ENCODE assay signal across 18 cellular contexts in genomic region chr15:72614810-72615532, GRCh38. TPM values are rescaled to one million over a fixed set of nuclear protein-coding genes. Genes with fewer than 3 reads are reported as not detected.
DNase-seq lines count a peak whose midpoint lies in the region; ATAC-seq, FAIRE-seq and TF ChIP-seq lines count a peak whose summit lies in the region.
"Had no signal": no experiment of that assay in that cellular context is flagged by ENCODE, and none has a peak within 500 bp of the region (broad histone marks: within the 10 kb centered on the region; RNA-seq: fewer than 3 reads in every experiment).

No MANE protein-coding gene starts in this region.

- H3K27me3 Mint-ChIP-seq in nephron progenitor cell (ENCODE audit: low read depth, poor library complexity): peaks cover 10% of the 10 kb centered on the region
- H3K27me3 Mint-ChIP-seq in activated naive CD4-positive, alpha-beta T cell treated with anti-CD3 and anti-CD28 coated beads for 36 hours (ENCODE audit: low read depth): no peaks in the 10 kb centered on the region
- H3K27me3 Mint-ChIP-seq: T-cell had no signal

- intact Hi-C loops in activated naive CD4-positive, alpha-beta T cell treated with anti-CD3 and anti-CD28 coated beads for 36 hours (cut with micrococcal nuclease): no loop called here

- peak; percentile 12 for DNase-seq in NCI-H345 (lab: John Stamatoyannopoulos, UW)
- no peak for DNase-seq in NCI-H345 treated with DMSO at 0.1 percent for 48 hours (lab: John Stamatoyannopoulos, UW; ENCODE audit: unreplicated experiment)
- no peak for DNase-seq in MM.1S
- DNase-seq in H1 (ENCODE audit: low read depth in 1 of 2, low spot score in 2 of 2): no peak
- DNase-seq in neuronal stem cell (ENCODE audit: low spot score): no peak
- no peak for DNase-seq in nephron progenitor cell
- no peak for DNase-seq in activated naive CD4-positive, alpha-beta T cell treated with anti-CD3 and anti-CD28 coated beads for 36 hours
- DNase-seq: Kasumi-1, NCI-H1694, PC-9 had no signal

- no peaks in the 10 kb centered on the region for H3K79me2 ChIP-seq in MM.1S (ENCODE audit: low read length)
- H3K79me2 ChIP-seq in H1 (ENCODE audit: control insufficient read depth in 1 of 2, insufficient read depth in 2 of 2, low read length in 2 of 2): no peaks in the 10 kb centered on the region

- ATAC-seq in GM21786 (IDR thresholded peaks at IDR 0.05; ENCODE audit: unreplicated experiment): no peak
- ATAC-seq: A549 had no signal

- H3K27ac ChIP-seq in MM.1S (ENCODE audit: low read length) (peak overlapping the region; percentile 56; the same call in 1 of the 2 replicates), H1 (ENCODE audit: low read depth, low read length) (no peak overlapping the region), neuronal stem cell (replicated peaks; ENCODE audit: low read length) (no peak overlapping the region)
- H3K27ac ChIP-seq: A549, C4-2B, HL-60, PC-9 had no signal

- H3K9me3 Mint-ChIP-seq in nephron progenitor cell: no peaks in the 10 kb centered on the region
- no peaks in the 10 kb centered on the region for H3K9me3 Mint-ChIP-seq in activated naive CD4-positive, alpha-beta T cell treated with anti-CD3 and anti-CD28 coated beads for 36 hours
- H3K9me3 Mint-ChIP-seq: T-cell had no signal

- H3K9me3 ChIP-seq in MM.1S (replicated peaks; ENCODE audit: insufficient read depth, low read length) (no peaks in the 10 kb centered on the region), H1 (ENCODE audit: insufficient read depth in 2 of 2, low read depth in 1 of 2, low read length in 1 of 2) (no peaks in the 10 kb centered on the region), neuronal stem cell (replicated peaks in 1 of 2; ENCODE audit: control insufficient read depth in 2 of 2, insufficient read depth in 1 of 2, low read depth in 1 of 2, low read length in 2 of 2) (no peaks in the 10 kb centered on the region)
- H3K9me3 ChIP-seq: A549 had no signal

- H2AK5ac ChIP-seq in H1 (ENCODE audit: low read depth, low read length): no peak overlapping the region
- H2AK5ac ChIP-seq in neuronal stem cell (ENCODE audit: low read depth, low read length): peak overlapping the region; percentile 88

- H3K36me3 ChIP-seq in MM.1S (replicated peaks; ENCODE audit: insufficient read depth, low read length) (no peaks in the 10 kb centered on the region), H1 (ENCODE audit: control insufficient read depth in 2 of 4, insufficient read depth in 4 of 4, low read length in 3 of 4) (no peaks in the 10 kb centered on the region), neuronal stem cell (replicated peaks in 1 of 2; ENCODE audit: control insufficient read depth in 2 of 2, insufficient read depth in 2 of 2, low read length in 2 of 2) (no peaks in the 10 kb centered on the region)

- H3K4me3 ChIP-seq in MM.1S (ENCODE audit: low read length) (no peak overlapping the region), H1 (ENCODE audit: extremely low read depth in 1 of 4, insufficient read depth in 2 of 4, low read depth in 3 of 4, low read length in 4 of 4) (peak overlapping the region in 1 of 4 experiments; percentile 41; a peak in 1 of 8 replicates), neuronal stem cell (ENCODE audit: low read length in 2 of 2) (no peak overlapping the region)
- H3K4me3 ChIP-seq: A549, PC-9 had no signal

- H3K56ac ChIP-seq in H1 (replicated peaks; ENCODE audit: insufficient read length, low read depth, low read length): no peak overlapping the region

- no peak for FAIRE-seq in H1 (lab: Jason Lieb, UNC)
- FAIRE-seq: A549, G401.6, GM12891 had no signal

- H2BK20ac ChIP-seq in H1 (ENCODE audit: low read length): no peak overlapping the region

- 81% methylated on average over 3 of the region's 3 CpGs; no CpG with 5 or more reads in 1 of the 2 experiments for WGBS in H1 (ENCODE audit: extremely low coverage in 1 of 2, insufficient coverage in 1 of 2, insufficient read length in 1 of 2, insufficient replicate concordance in 2 of 2, low coverage in 1 of 2, low lambda C conversion rate in 2 of 2, missing lambda C conversion rate in 1 of 2), 2 experiments
- no CpG with 5 or more reads among the region's 3 CpGs for WGBS in neuronal stem cell (ENCODE audit: extremely low coverage in 2 of 2, insufficient read length in 2 of 2, insufficient replicate concordance in 1 of 2), 2 donors

- H3K4ac ChIP-seq in H1 (replicated peaks; ENCODE audit: insufficient read length, low read depth, low read length) (no peak overlapping the region), neuronal stem cell (ENCODE audit: low read length) (peak overlapping the region; percentile 37)

- H3K4me3 Mint-ChIP-seq in nephron progenitor cell: no peak overlapping the region
- no peak overlapping the region for H3K4me3 Mint-ChIP-seq in activated naive CD4-positive, alpha-beta T cell treated with anti-CD3 and anti-CD28 coated beads for 36 hours
- H3K4me3 Mint-ChIP-seq: T-cell had no signal

- H3K9me2 ChIP-seq in MM.1S (replicated peaks; ENCODE audit: insufficient read depth, low read length): no peaks in the 10 kb centered on the region

- TF ChIP-seq EP300 in H1 (IDR thresholded peaks at IDR 0.05; ENCODE audit: borderline replicate concordance in 1 of 2, low read depth in 2 of 2, low read length in 2 of 2): no peak

- H2BK15ac ChIP-seq in H1 (ENCODE audit: low read length) (peak overlapping the region; percentile 81; the same call in 1 of the 2 replicates), neuronal stem cell (ENCODE audit: low read length) (peak overlapping the region; percentile 37)

- no peak overlapping the region for H4K5ac ChIP-seq in H1 (ENCODE audit: insufficient read length, low read depth, low read length)

- TF ChIP-seq RAD21 in H1 (IDR thresholded peaks at IDR 0.05 in 1 of 2, conservative IDR thresholded peaks at IDR 0.05 in 1 of 2; ENCODE audit: low read depth in 2 of 2, low read length in 2 of 2): no peak

- no peaks in the 10 kb centered on the region for H3K23me2 ChIP-seq in H1 (ENCODE audit: low read depth, low read length)

- 0 out of 2 replicates have a peak overlapping the region, but pooled peaks have one; percentile 36 for H3K4me2 ChIP-seq in MM.1S (ENCODE audit: low read depth, low read length)
- H3K4me2 ChIP-seq in H1 (ENCODE audit: insufficient read depth in 1 of 2, low read depth in 2 of 2, low read length in 2 of 2): peak overlapping the region; percentile 60 to 64
- H3K4me2 ChIP-seq in neuronal stem cell (ENCODE audit: insufficient read depth, low read length, poor library complexity, severe bottlenecking): no peak overlapping the region
- H3K4me2 ChIP-seq: A549, PC-9 had no signal

- H2BK5ac ChIP-seq in H1 (ENCODE audit: low read depth, low read length) (peak overlapping the region; percentile 66; the same call in 1 of the 2 replicates), neuronal stem cell (ENCODE audit: low read length) (peak overlapping the region; percentile 75)

- H3K79me1 ChIP-seq in H1 (ENCODE audit: low read depth, low read length) (no peaks in the 10 kb centered on the region), neuronal stem cell (ENCODE audit: low read depth, low read length) (no peaks in the 10 kb centered on the region)

- no peak for TF ChIP-seq POLR2A in H1 (IDR thresholded peaks at IDR 0.05; ENCODE audit: control extremely low read depth in 1 of 2, low read depth in 2 of 2, low read length in 2 of 2)

- H3K27me3 ChIP-seq in MM.1S (replicated peaks; ENCODE audit: insufficient read depth, low read length) (no peaks in the 10 kb centered on the region), H1 (replicated peaks in 1 of 4; ENCODE audit: control insufficient read depth in 3 of 4, extremely low read depth in 1 of 4, insufficient read depth in 3 of 4, low read length in 3 of 4) (no peaks in the 10 kb centered on the region), neuronal stem cell (ENCODE audit: control insufficient read depth in 3 of 3, insufficient read depth in 3 of 3, low read depth in 1 of 3, low read length in 3 of 3) (no peaks in the 10 kb centered on the region)

- peak overlapping the region; percentile 48; the same call in 1 of the 2 replicates for H3K18ac ChIP-seq in H1 (ENCODE audit: extremely low read depth, low read length)
- peak overlapping the region; percentile 83 for H3K18ac ChIP-seq in neuronal stem cell (ENCODE audit: low read length)

- H3F3A ChIP-seq in MM.1S (ENCODE audit: insufficient read depth, low read length): no peaks in the 10 kb centered on the region

- H2BK12ac ChIP-seq in H1 (ENCODE audit: low read depth, low read length): peak overlapping the region; percentile 55; the same call in 1 of the 2 replicates
- H2BK12ac ChIP-seq in neuronal stem cell (ENCODE audit: low read length): peak overlapping the region; percentile 99

- CTCF ChIA-PET in H1 (lab: Charles Lee; ENCODE audit: partially characterized antibody): interaction anchor here (1.0 to 1.2 kb wide), 2 partner anchors 15 to 16 kb away, joined by 3 to 5 read pairs; no protein-coding TSS in a partner anchor
- CTCF ChIA-PET in activated naive CD4-positive, alpha-beta T cell treated with anti-CD3 and anti-CD28 coated beads for 36 hours (lab: Charles Lee): no interaction called here

- H3K9ac ChIP-seq in MM.1S (ENCODE audit: low read length): no peak overlapping the region
- H3K9ac ChIP-seq in H1 (replicated peaks in 1 of 4; ENCODE audit: extremely low read depth in 1 of 4, low read depth in 3 of 4, low read length in 3 of 4): no peak overlapping the region
- no peak overlapping the region for H3K9ac ChIP-seq in neuronal stem cell (ENCODE audit: low read depth, low read length, poor library complexity)

- no peaks in the 10 kb centered on the region for H4K20me1 ChIP-seq in MM.1S (ENCODE audit: insufficient read depth, low read length)
- H4K20me1 ChIP-seq in H1 (replicated peaks in 1 of 2; ENCODE audit: control insufficient read depth in 1 of 2, insufficient read depth in 2 of 2, low read length in 2 of 2): no peaks in the 10 kb centered on the region

- H4K91ac ChIP-seq in H1 (replicated peaks; ENCODE audit: insufficient read length, low read length) (no peak overlapping the region), neuronal stem cell (ENCODE audit: low read depth, low read length, poor library complexity) (no peak overlapping the region)

- H3K4me1 ChIP-seq in MM.1S (ENCODE audit: low read length) (peaks cover 20% of the 10 kb centered on the region), H1 (replicated peaks in 1 of 4; ENCODE audit: control insufficient read depth in 3 of 4, insufficient read depth in 4 of 4, low read length in 3 of 4) (peaks cover 7 to 18% (median 10%) of the 10 kb centered on the region in 4 experiments), neuronal stem cell (ENCODE audit: control insufficient read depth in 2 of 2, insufficient read depth in 1 of 2, low read depth in 1 of 2, low read length in 2 of 2) (peaks cover 6 to 8% of the 10 kb centered on the region in 2 donors)
- H3K4me1 ChIP-seq: A549 had no signal

- H4K8ac ChIP-seq in H1 (ENCODE audit: extremely low read depth, insufficient read depth, low read length) (peak overlapping the region; percentile 62; the same call in 1 of the 2 replicates), neuronal stem cell (ENCODE audit: low read depth, low read length) (peak overlapping the region; percentile 76)

- TF ChIP-seq CTCF in MM.1S (IDR thresholded peaks at IDR 0.05; ENCODE audit: low read length) (no peak), H1 (IDR thresholded peaks at IDR 0.05; ENCODE audit: control extremely low read depth in 1 of 3, insufficient read depth in 1 of 3, low read depth in 1 of 3, low read length in 3 of 3) (no peak), nephron progenitor cell (IDR thresholded peaks at IDR 0.05) (no peak)

- POLR2A ChIA-PET in H1 (lab: Charles Lee; ENCODE audit: partially characterized antibody): no interaction called here

- H2BK120ac ChIP-seq in H1 (replicated peaks; ENCODE audit: low read depth, low read length) (no peak overlapping the region), neuronal stem cell (ENCODE audit: low read depth, low read length) (no peak overlapping the region)

- H3K27ac Mint-ChIP-seq in nephron progenitor cell: no peak overlapping the region
- no peak overlapping the region for H3K27ac Mint-ChIP-seq in activated naive CD4-positive, alpha-beta T cell treated with anti-CD3 and anti-CD28 coated beads for 36 hours
- H3K27ac Mint-ChIP-seq: T-cell had no signal

- no peak overlapping the region for H3K14ac ChIP-seq in H1 (ENCODE audit: insufficient read length)
- H3K14ac ChIP-seq in neuronal stem cell (ENCODE audit: low read length): no peak overlapping the region

- H3K36me3 Mint-ChIP-seq in nephron progenitor cell (ENCODE audit: low read depth): no peaks in the 10 kb centered on the region
- H3K36me3 Mint-ChIP-seq in activated naive CD4-positive, alpha-beta T cell treated with anti-CD3 and anti-CD28 coated beads for 36 hours (ENCODE audit: low read depth): no peaks in the 10 kb centered on the region

- H3K4me1 Mint-ChIP-seq in nephron progenitor cell: peaks cover 15% of the 10 kb centered on the region
- peaks cover 8% of the 10 kb centered on the region for H3K4me1 Mint-ChIP-seq in activated naive CD4-positive, alpha-beta T cell treated with anti-CD3 and anti-CD28 coated beads for 36 hours (ENCODE audit: low read depth)

- H2AFZ ChIP-seq in MM.1S (ENCODE audit: low read length) (peak overlapping the region; percentile 65; the same call in 1 of the 2 replicates), H1 (ENCODE audit: low read length) (0 out of 2 replicates have a peak overlapping the region, but pooled peaks have one; percentile 92), neuronal stem cell (ENCODE audit: low read length) (peak overlapping the region; percentile 79)
- H2AFZ ChIP-seq: PC-9 had no signal

- H3K23ac ChIP-seq in H1 (ENCODE audit: insufficient read length) (no peak overlapping the region), neuronal stem cell (ENCODE audit: low read depth, low read length, poor library complexity) (peak overlapping the region; percentile 55)

RNA-seq across cellular contexts. Expression of gene GOLGA6B, which starts 39.5 kb away (rescaled TPM):
- not detected in 2 replicates for total RNA-seq in H1 (2021; fragmentation: NEBNext Ultra II Directional; extraction: Animal tissue kit (Norgen Biotek cat#: 25700))
- polyA plus RNA-seq in H1 (2011; rRNA removed): 0.06 and 0.09 TPM in 2 replicates
- polyA plus RNA-seq in H1 (2011; cell fraction: cytosol; rRNA removed): 0.19 TPM
- 0.70 TPM for polyA plus RNA-seq in H1 (2011; cell fraction: nucleus; rRNA removed)
- polyA plus RNA-seq in H1 (2012, experiment 1 of 2): 0.33 to 0.50 TPM (median 0.43 TPM) in 3 of 4 replicates, not detected in the other
- not detected for polyA plus RNA-seq in H1 (2012, experiment 2 of 2)
- 0.41 TPM for polyA plus RNA-seq in H1 (2013, experiment 1 of 2)
- polyA plus RNA-seq in H1 (2013, experiment 2 of 2): 0.40 TPM
- polyA minus RNA-seq in H1 (2011; rRNA and poly(A)+ RNA removed): 0.09 and 0.34 TPM in 2 replicates
- not detected for polyA minus RNA-seq in H1 (2011; cell fraction: cytosol; rRNA and poly(A)+ RNA removed)
- not detected for polyA minus RNA-seq in H1 (2011; cell fraction: nucleus; rRNA and poly(A)+ RNA removed)
- 0.08 TPM for polyA plus RNA-seq in neuronal stem cell (2013, experiment 1 of 2)
- 0.06 TPM for polyA plus RNA-seq in neuronal stem cell (2013, experiment 2 of 2)
- not detected for total RNA-seq in activated naive CD4-positive, alpha-beta T cell treated with anti-CD3 and anti-CD28 coated beads for 36 hours
- total RNA-seq: H4 had no signal
- polyA plus RNA-seq: A549 had no signal
